Comparison of ENCODE assay signal across 8 cellular contexts in genomic region chr14:31261859-31262739, GRCh38. TPM values are rescaled to one million over a fixed set of nuclear protein-coding genes. Genes with fewer than 3 reads are reported as not detected.
DNase-seq lines count a peak whose midpoint lies in the region; ATAC-seq and TF ChIP-seq lines count a peak whose summit lies in the region.

No MANE protein-coding gene starts in this region.

- H3K36me3 Mint-ChIP-seq in natural killer cell: no peaks in the 10 kb centered on the region

- H3K27me3 ChIP-seq in SK-N-SH (ENCODE audit: insufficient read depth) (no peaks in the 10 kb centered on the region), hepatocyte (no peaks in the 10 kb centered on the region)

- 79% methylated on average over 6 of the region's 6 CpGs for WGBS in SK-N-SH (ENCODE audit: low lambda C conversion rate)
- 83% methylated on average over 6 of the region's 6 CpGs for WGBS in hepatocyte (ENCODE audit: low lambda C conversion rate, missing lambda C conversion rate)

- TF ChIP-seq RAD21 in SK-N-SH (IDR thresholded peaks at IDR 0.05; ENCODE audit: low read length): no peak

- H3K4me2 ChIP-seq in SK-N-SH (0 out of 2 replicates have a peak overlapping the region, but pooled peaks have one; percentile 48), hepatocyte (no peak overlapping the region)

- no peak overlapping the region for H3K27ac Mint-ChIP-seq in natural killer cell

- no peak for TF ChIP-seq EP300 in SK-N-SH (IDR thresholded peaks at IDR 0.05; ENCODE audit: borderline replicate concordance in 1 of 2, low read depth in 1 of 2, low read length in 1 of 2)

- peaks cover 17% of the 10 kb centered on the region for H3F3A ChIP-seq in SK-N-SH (replicated peaks; ENCODE audit: insufficient read depth)

- DNase-seq in SK-N-SH (no peak), SHP77 treated with DMSO at 0.1 percent for 48 hours (lab: John Stamatoyannopoulos, UW) (peak; percentile 41), hepatocyte (ENCODE audit: low spot score) (peak; percentile 27), ureter (ENCODE audit: low spot score) (peak; percentile 51), COLO668 (lab: John Stamatoyannopoulos, UW; ENCODE audit: unreplicated experiment) (no peak), natural killer cell (no peak)

- ATAC-seq in SK-N-SH treated with all-trans-retinoic acid at 6 μM for 48 hours: no peak
- no peak for ATAC-seq in GM21515 (IDR thresholded peaks at IDR 0.05; ENCODE audit: unreplicated experiment)
- no peak for ATAC-seq in natural killer cell

- H4K20me1 ChIP-seq in SK-N-SH (ENCODE audit: insufficient read depth) (no peaks in the 10 kb centered on the region), hepatocyte (ENCODE audit: insufficient read depth, poor library complexity, severe bottlenecking) (no peaks in the 10 kb centered on the region)

- intact Hi-C loops in natural killer cell (cut with micrococcal nuclease): no loop called here

- no peaks in the 10 kb centered on the region for H3K9me3 ChIP-seq in SK-N-SH
- no peaks in the 10 kb centered on the region for H3K9me3 ChIP-seq in hepatocyte (ENCODE audit: low read depth)

- no peaks in the 10 kb centered on the region for H3K9me2 ChIP-seq in SK-N-SH
- no peaks in the 10 kb centered on the region for H3K9me2 ChIP-seq in hepatocyte (replicated peaks; ENCODE audit: insufficient read depth)

- no peak overlapping the region for H3K4me3 Mint-ChIP-seq in natural killer cell

- H3K4me3 ChIP-seq in SK-N-SH (ENCODE audit: low read depth in 2 of 2, low read length in 1 of 2) (no peak overlapping the region), hepatocyte (no peak overlapping the region)

- CTCF ChIA-PET in SK-N-SH (lab: Yijun Ruan, JAX): interaction anchor here (1.2 kb wide), 1 partner anchor 9 kb away, joined by 3 read pairs; no protein-coding TSS in a partner anchor

- H3K27ac ChIP-seq in SK-N-SH (ENCODE audit: low read depth in 2 of 2, low read length in 1 of 2) (peak overlapping the region in 1 of 2 experiments; percentile 79; a peak in 1 of 4 replicates), hepatocyte (peak overlapping the region; percentile 39)

- H3K4me1 ChIP-seq in SK-N-SH (ENCODE audit: control insufficient read depth in 1 of 2, insufficient read depth in 2 of 2, low read depth in 1 of 2, low read length in 1 of 2) (peaks cover 0 to 23% of the 10 kb centered on the region in 2 experiments; a peak in 2 of 4 replicates), hepatocyte (ENCODE audit: insufficient read depth) (no peaks in the 10 kb centered on the region)

- no peaks in the 10 kb centered on the region for H3K9me3 Mint-ChIP-seq in natural killer cell

- peaks cover 9 to 11% of the 10 kb centered on the region in 2 donors for H3K27me3 Mint-ChIP-seq in natural killer cell (ENCODE audit: low read depth in 2 of 2)

- H3K4me1 Mint-ChIP-seq in natural killer cell: peaks cover 0 to 5% of the 10 kb centered on the region in 2 donors

- H3K79me2 ChIP-seq in SK-N-SH (ENCODE audit: insufficient read depth): no peaks in the 10 kb centered on the region
- H3K79me2 ChIP-seq in hepatocyte: no peaks in the 10 kb centered on the region

- H3K9ac ChIP-seq in SK-N-SH: no peak overlapping the region

- H2AFZ ChIP-seq in SK-N-SH (ENCODE audit: low read depth): peak overlapping the region; percentile 28; the same call in 1 of the 2 replicates
- no peak overlapping the region for H2AFZ ChIP-seq in hepatocyte

- H3K36me3 ChIP-seq in SK-N-SH (replicated peaks in 1 of 2; ENCODE audit: control insufficient read depth in 1 of 2, insufficient read depth in 2 of 2, low read length in 1 of 2) (no peaks in the 10 kb centered on the region), hepatocyte (replicated peaks; ENCODE audit: insufficient read depth, low read depth) (no peaks in the 10 kb centered on the region)

- POLR2A ChIA-PET in SK-N-SH (lab: Yijun Ruan, JAX): no interaction called here

- no peak for TF ChIP-seq CTCF in SK-N-SH (IDR thresholded peaks at IDR 0.05)
- TF ChIP-seq CTCF in hepatocyte (IDR thresholded peaks at IDR 0.05; ENCODE audit: poor library complexity): no peak
- TF ChIP-seq CTCF in natural killer cell (IDR thresholded peaks at IDR 0.05): no peak

TF ChIP-seq in SK-N-SH, 30 proteins besides CTCF, POLR2A, EP300 and RAD21 (continues in another document):
- no peak for TF ChIP-seq TAF1 (IDR thresholded peaks at IDR 0.05; ENCODE audit: borderline replicate concordance, low read depth, low read length)
- no peak for TF ChIP-seq MAX (IDR thresholded peaks at IDR 0.05; ENCODE audit: low read depth)
- no peak for TF ChIP-seq PBX3 (IDR thresholded peaks at IDR 0.05)
- no peak for TF ChIP-seq RFX5 (IDR thresholded peaks at IDR 0.05; ENCODE audit: low read length)
- TF ChIP-seq JUND (IDR thresholded peaks at IDR 0.05): no peak
- TF ChIP-seq ELF1 (IDR thresholded peaks at IDR 0.05): no peak
- TF ChIP-seq SMC3 (IDR thresholded peaks at IDR 0.05; ENCODE audit: low read depth, low read length): no peak
- no peak for TF ChIP-seq GATA2 (CRISPR knock-in tag; IDR thresholded peaks at IDR 0.05)
- no peak for TF ChIP-seq USF1 (IDR thresholded peaks at IDR 0.05; ENCODE audit: borderline replicate concordance, low read depth)
- TF ChIP-seq FOXM1 (IDR thresholded peaks at IDR 0.05; ENCODE audit: low read depth): no peak
- no peak for TF ChIP-seq FOSL2 (IDR thresholded peaks at IDR 0.05; ENCODE audit: borderline replicate concordance, low read depth)
- TF ChIP-seq SIN3A (IDR thresholded peaks at IDR 0.05; ENCODE audit: borderline replicate concordance, low read depth, low read length): no peak
- TF ChIP-seq POLR2AphosphoS5 (IDR thresholded peaks at IDR 0.05; ENCODE audit: low read depth, low read length): no peak
- TF ChIP-seq GABPA (IDR thresholded peaks at IDR 0.05; ENCODE audit: low read depth): no peak

TF ChIP-seq in SK-N-SH treated with all-trans-retinoic acid at 6 μM for 48 hours, 23 proteins besides CTCF, POLR2A, EP300 and RAD21 (continues in another document):
- TF ChIP-seq TSHZ2 (CRISPR knock-in tag; IDR thresholded peaks at IDR 0.05): no peak
- no peak for TF ChIP-seq TOX (CRISPR knock-in tag; IDR thresholded peaks at IDR 0.05; ENCODE audit: borderline replicate concordance)
- no peak for TF ChIP-seq ZNF565 (CRISPR knock-in tag; conservative IDR thresholded peaks at IDR 0.05; ENCODE audit: low read depth)
- no peak for TF ChIP-seq PPARA (CRISPR knock-in tag; IDR thresholded peaks at IDR 0.05; ENCODE audit: borderline replicate concordance)
- TF ChIP-seq ZFP3 (CRISPR knock-in tag; IDR thresholded peaks at IDR 0.05): no peak
- no peak for TF ChIP-seq ZFP30 (CRISPR knock-in tag; IDR thresholded peaks at IDR 0.05)
- no peak for TF ChIP-seq ESRRG (CRISPR knock-in tag; IDR thresholded peaks at IDR 0.05)
- TF ChIP-seq OSR1 (CRISPR knock-in tag; IDR thresholded peaks at IDR 0.05): no peak
- TF ChIP-seq ZNF8 (CRISPR knock-in tag; IDR thresholded peaks at IDR 0.05): no peak
- no peak for TF ChIP-seq ISL1 (CRISPR knock-in tag; IDR thresholded peaks at IDR 0.05)
- no peak for TF ChIP-seq ARNTL (CRISPR knock-in tag; IDR thresholded peaks at IDR 0.05; ENCODE audit: borderline replicate concordance, low read depth)
- TF ChIP-seq ZC3H10 (CRISPR knock-in tag; IDR thresholded peaks at IDR 0.05): no peak
- no peak for TF ChIP-seq TCF4 (CRISPR knock-in tag; IDR thresholded peaks at IDR 0.05; ENCODE audit: borderline replicate concordance)
- TF ChIP-seq CSDC2 (CRISPR knock-in tag; IDR thresholded peaks at IDR 0.05): no peak
- no peak for TF ChIP-seq RARB (CRISPR knock-in tag; IDR thresholded peaks at IDR 0.05)
- no peak for TF ChIP-seq CSRNP3 (CRISPR knock-in tag; IDR thresholded peaks at IDR 0.05)

RNA-seq across cellular contexts. Expression of gene HECTD1, which starts 54.5 kb away (rescaled TPM):
- polyA plus RNA-seq in SK-N-SH (2012; rRNA removed) (43.2 and 48.8 TPM in 2 replicates), hepatocyte (45.2 and 48.6 TPM in 2 replicates)
- 44.1 and 51.7 TPM in 2 replicates for polyA plus RNA-seq in SK-N-SH (2012; cell fraction: cytosol; rRNA removed)
- 144 and 147 TPM in 2 replicates for polyA plus RNA-seq in SK-N-SH (2012; cell fraction: nucleus; rRNA removed)
- total RNA-seq in hepatocyte (147 and 159 TPM in 2 replicates), ureter (212 TPM), natural killer cell (100 to 1,000 TPM; 162 to 202 (median 179) TPM)

Comparison
In these comparisons a context has a peak if more than half of its experiments do, and no peak if none do; other contexts are left out.
1. DNase-seq: peak in SHP77 treated with DMSO at 0.1 percent for 48 hours (single experiment), hepatocyte (single experiment) and ureter (single experiment); none in SK-N-SH (single experiment), COLO668 (single experiment) and natural killer cell (single experiment).